In genomic region chr10:102153093-102153620, GRCh38 we compare ENCODE assay signal across 8 cellular contexts. TPM values are rescaled to one million over a fixed set of nuclear protein-coding genes. Genes with fewer than 3 reads are reported as not detected.
A peak's percentile ranks its signal among the peaks of the same experiment; 100 is the strongest.
DNase-seq lines count a peak whose midpoint lies in the region; ATAC-seq and TF ChIP-seq lines count a peak whose summit lies in the region.

No MANE protein-coding gene starts in this region.

- TF ChIP-seq CTCF in right atrium auricular region (IDR thresholded peaks at IDR 0.05) (no peak), brain microvascular endothelial cell (IDR thresholded peaks at IDR 0.05; ENCODE audit: low read depth, low read length, missing control alignments) (no peak)

- intact Hi-C loops in left ventricle myocardium superior (cut with micrococcal nuclease), result no loop called here

- ATAC-seq in left ventricle myocardium superior (no peak), GM18867 (IDR thresholded peaks at IDR 0.05; ENCODE audit: unreplicated experiment) (no peak), GM19463 (IDR thresholded peaks at IDR 0.05; ENCODE audit: unreplicated experiment) (no peak)

- H3K27me3 ChIP-seq in right atrium auricular region, result no peaks in the 10 kb centered on the region
- no peaks in the 10 kb centered on the region for H3K27me3 ChIP-seq in brain microvascular endothelial cell (replicated peaks)

- H3K4me3 ChIP-seq in right atrium auricular region (peak overlapping the region; percentile 94 to 96), brain microvascular endothelial cell (ENCODE audit: low read depth, low read length) (peak overlapping the region; percentile 100), mesodermal cell (ENCODE audit: extremely low read depth, insufficient read depth, low read length, poor library complexity, severe bottlenecking) (peak overlapping the region; percentile 88)

- peaks cover 45% of the 10 kb centered on the region for H3K36me3 ChIP-seq in right atrium auricular region
- H3K36me3 ChIP-seq in brain microvascular endothelial cell (replicated peaks), result peaks cover 40% of the 10 kb centered on the region
- H3K36me3 ChIP-seq in mesodermal cell (ENCODE audit: control insufficient read depth, insufficient read depth, low read length), result peaks cover 68% of the 10 kb centered on the region

- peaks cover 0 to 19% of the 10 kb centered on the region in 2 donors for H3K4me1 ChIP-seq in right atrium auricular region
- peaks cover 27% of the 10 kb centered on the region for H3K4me1 ChIP-seq in mesodermal cell (ENCODE audit: control insufficient read depth, insufficient read depth, low read length, poor library complexity, severe bottlenecking)

- 36 to 61% methylated on average over 2 to 3 of the region's 5 CpGs for WGBS in mesodermal cell (ENCODE audit: insufficient coverage in 2 of 2), 2 experiments

- H3K9me3 ChIP-seq in right atrium auricular region (no peaks in the 10 kb centered on the region), mesodermal cell (ENCODE audit: control insufficient read depth, low read length) (no peaks in the 10 kb centered on the region)

- no peak for DNase-seq in right atrium auricular region (ENCODE audit: low spot score)
- no peak for DNase-seq in left ventricle myocardium superior
- no peak for DNase-seq in brain microvascular endothelial cell
- DNase-seq in NCI-H69 (lab: John Stamatoyannopoulos, UW), result no peak
- DNase-seq in activated CD4-positive, CD25-positive, alpha-beta regulatory T cell (lab: John Stamatoyannopoulos, UW), result no peak

- in situ Hi-C loops in brain microvascular endothelial cell (cut with HindIII; ENCODE audit: low pct_ligation_motif_present, low sequenced_read_pairs), result no loop called here

- H3K27ac ChIP-seq in right atrium auricular region (peak overlapping the region in 1 of 2 donors; percentile 90), brain microvascular endothelial cell (peak overlapping the region; percentile 95), mesodermal cell (ENCODE audit: low read depth, low read length, severe bottlenecking) (peak overlapping the region; percentile 99)

RNA-seq across cellular contexts. Expression of gene NOLC1, which starts 1.0 kb away (rescaled TPM):
- total RNA-seq in right atrium auricular region, result 10 to 100 TPM; 42.2 to 47.8 TPM
- 31.2 TPM for total RNA-seq in left ventricle myocardium superior
- 70.5 TPM for polyA plus RNA-seq in mesodermal cell (2013, experiment 1 of 2)
- polyA plus RNA-seq in mesodermal cell (2013, experiment 2 of 2), result 72.1 TPM

RNA-seq across cellular contexts. Expression of gene PPRC1, which starts 20.3 kb away (rescaled TPM):
- 10 to 100 TPM; 10.9 to 20.6 TPM for total RNA-seq in right atrium auricular region
- total RNA-seq in left ventricle myocardium superior, result 13.1 TPM
- polyA plus RNA-seq in mesodermal cell (2013, experiment 1 of 2), result 24.3 TPM
- 17.7 TPM for polyA plus RNA-seq in mesodermal cell (2013, experiment 2 of 2)

RNA-seq across cellular contexts. Expression of gene LDB1, which starts 33.0 kb away (rescaled TPM):
- 10 to 100 TPM; 32.2 to 59.7 TPM for total RNA-seq in right atrium auricular region
- total RNA-seq in left ventricle myocardium superior, result 70.7 TPM
- polyA plus RNA-seq in mesodermal cell (2013, experiment 1 of 2), result 112 TPM
- 92.3 TPM for polyA plus RNA-seq in mesodermal cell (2013, experiment 2 of 2)
